8 cellular contexts compared by ENCODE assay signal in the genomic region with DNA sequence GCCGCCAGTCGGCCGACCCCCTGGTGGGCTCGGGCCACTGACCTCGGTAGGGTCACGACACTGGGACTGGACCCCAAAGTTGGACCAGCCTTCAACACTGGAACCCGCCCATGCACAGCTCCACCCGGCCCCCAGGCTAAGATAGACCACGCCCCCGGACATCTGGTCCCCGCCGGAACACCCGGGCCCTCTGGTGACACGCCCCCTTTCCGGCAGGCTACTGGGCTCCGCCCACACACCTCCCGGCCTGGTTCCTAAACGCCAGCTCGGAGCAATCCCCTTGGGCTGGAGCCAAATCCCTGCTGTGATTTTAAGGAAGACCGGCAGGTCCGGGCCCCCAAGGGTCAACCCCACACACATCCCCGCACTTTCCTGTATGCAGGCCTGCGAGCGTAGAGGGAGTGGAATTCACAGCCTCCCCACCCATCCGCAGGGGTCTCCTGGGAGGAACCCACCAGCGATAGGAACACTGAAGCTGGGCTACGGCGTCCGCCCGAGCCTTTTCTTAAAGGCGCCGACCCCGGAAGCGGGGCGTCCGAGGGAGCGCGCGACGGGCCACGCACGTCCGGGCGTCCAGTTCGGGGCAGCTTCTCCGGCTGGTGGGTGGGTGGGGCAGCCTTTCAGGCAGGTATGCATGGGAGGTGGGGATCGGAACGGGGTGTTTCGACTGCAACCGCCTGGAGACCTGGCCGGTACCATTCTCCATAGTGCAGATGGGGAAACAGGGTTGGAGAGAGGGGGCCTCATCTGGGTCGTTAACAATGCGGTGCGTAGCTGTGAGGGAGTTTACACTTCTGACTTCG. TPM values are rescaled to one million over a fixed set of nuclear protein-coding genes. Genes with fewer than 3 reads are reported as not detected.
DNase-seq lines count a peak whose midpoint lies in the region; ATAC-seq and TF ChIP-seq lines count a peak whose summit lies in the region.

Gene HEMK1 (plus strand): TSS at position 576 of the 803 bp plus-strand sequence. CDS start 1,583 bp downstream, outside the sequence.

- H2AFZ ChIP-seq in PC-9, result peak within 1 kb of the TSS; percentile 89

- H3K9me3 ChIP-seq in PC-9 (ENCODE audit: insufficient read depth, low read depth), result no peaks in the 10 kb centered on the region
- H3K9me3 ChIP-seq in mucosa of rectum (ENCODE audit: control insufficient read depth in 2 of 2, low read length in 2 of 2), result no peaks in the 10 kb centered on the region

- no peaks in the 10 kb centered on the region for H3K9me3 Mint-ChIP-seq in IgD-negative memory B cell
- no peaks in the 10 kb centered on the region for H3K9me3 Mint-ChIP-seq in activated T-cell treated with anti-CD3 and anti-CD28 coated beads, Interleukin-2, amount 50 U/mL, for 24 hours

- POLR2A ChIA-PET in PC-9 (lab: Charles Lee; ENCODE audit: unreplicated experiment), result interaction anchor here (0.6 to 1.0 kb wide), 10 partner anchors 22 to 930 kb away, joined by 3 to 10 read pairs (median 5); partner anchors contain the start of genes CYB561D2, MANF and NPRL2

- H3K4me1 ChIP-seq in PC-9 (replicated peaks; ENCODE audit: insufficient read depth) (peaks cover 13% of the 10 kb centered on the region), mucosa of rectum (ENCODE audit: control insufficient read depth in 2 of 2, insufficient read depth in 2 of 2, low read length in 2 of 2) (peaks cover 22 to 26% of the 10 kb centered on the region in 2 donors)

- peak within 1 kb of the TSS; percentile 90 to 98 (median 95) for H3K4me3 Mint-ChIP-seq in IgD-negative memory B cell
- H3K4me3 Mint-ChIP-seq in activated T-cell treated with anti-CD3 and anti-CD28 coated beads, Interleukin-2, amount 50 U/mL, for 24 hours, result peak within 1 kb of the TSS; percentile 99

- peak; percentile 58 for ATAC-seq in GM21529 (IDR thresholded peaks at IDR 0.05; ENCODE audit: unreplicated experiment)

- peak within 1 kb of the TSS; percentile 88 for H3K4me2 ChIP-seq in PC-9

- intact Hi-C loops in PC-9 (cut with micrococcal nuclease; ENCODE audit: unreplicated experiment), result loop anchor here (1.0 kb wide), 1 partner anchor 816 kb away; the partner anchor contains the start of gene MANF

- no peaks in the 10 kb centered on the region for H3K36me3 ChIP-seq in PC-9 (ENCODE audit: low read depth)
- peaks cover 5 to 6% of the 10 kb centered on the region in 2 donors for H3K36me3 ChIP-seq in mucosa of rectum (ENCODE audit: control insufficient read depth in 2 of 2, insufficient read depth in 2 of 2, low read length in 2 of 2)

- H3K27me3 ChIP-seq in PC-9 (ENCODE audit: insufficient read depth, low read depth) (no peaks in the 10 kb centered on the region), mucosa of rectum (ENCODE audit: control insufficient read depth in 2 of 2, insufficient read depth in 2 of 2, low read length in 2 of 2) (no peaks in the 10 kb centered on the region)

- CTCF ChIA-PET in PC-9 (lab: Charles Lee), result interaction anchor here (0.6 to 1.0 kb wide), 4 partner anchors 32 to 270 kb away, joined by 3 to 9 read pairs (median 4); partner anchors contain the start of genes HYAL3, MAPKAPK3 and NAA80

- H3K27ac ChIP-seq in PC-9, result 0 out of 2 replicates have a peak within 1 kb of the TSS, but pooled peaks have one; percentile 24
- H3K27ac ChIP-seq in mucosa of rectum (ENCODE audit: low read depth in 2 of 2, low read length in 2 of 2), result peak within 1 kb of the TSS; percentile 92 to 95

- H3F3A ChIP-seq in PC-9 (ENCODE audit: insufficient read depth, low read depth), result peaks cover 10% of the 10 kb centered on the region; the same call in 1 of the 2 replicates

- H3K9ac ChIP-seq in mucosa of rectum (ENCODE audit: low read depth in 1 of 2, low read length in 2 of 2), result peak within 1 kb of the TSS; percentile 94 to 99

- H3K27ac Mint-ChIP-seq in IgD-negative memory B cell, result peak within 1 kb of the TSS; percentile 96 to 98 (median 96)
- peak within 1 kb of the TSS; percentile 97 for H3K27ac Mint-ChIP-seq in activated T-cell treated with anti-CD3 and anti-CD28 coated beads, Interleukin-2, amount 50 U/mL, for 24 hours

- peaks cover 11% of the 10 kb centered on the region; the same call in 1 of the 2 replicates for H3K79me2 ChIP-seq in PC-9 (ENCODE audit: low read depth)

- peak; percentile 76 for DNase-seq in DMS114 treated with DMSO at 0.1 percent for 48 hours (lab: John Stamatoyannopoulos, UW; ENCODE audit: unreplicated experiment)
- DNase-seq in PC-9, result peak; percentile 82 to 96
- DNase-seq in activated T-cell treated with anti-CD3 and anti-CD28 coated beads, Interleukin-2, amount 50 U/mL, for 24 hours, result peak; percentile 95
- peak; percentile 51 for DNase-seq in epithelial cell of proximal tubule (ENCODE audit: low read depth)
- DNase-seq in stimulated activated CD8-positive, alpha-beta memory T cell treated with anti-CD3 and anti-CD28 coated beads, Interleukin-4, amount 100 ng/mL, for 48 hours, result peak; percentile 98

- H3K36me3 Mint-ChIP-seq in IgD-negative memory B cell, result peaks cover 3% of the 10 kb centered on the region
- H3K36me3 Mint-ChIP-seq in activated T-cell treated with anti-CD3 and anti-CD28 coated beads, Interleukin-2, amount 50 U/mL, for 24 hours (ENCODE audit: low read depth), result peaks cover 50% of the 10 kb centered on the region

- H3K4me3 ChIP-seq in PC-9 (peak within 1 kb of the TSS; percentile 94), epithelial cell of proximal tubule (ENCODE audit: low read depth, low read length) (peak within 1 kb of the TSS; percentile 99), mucosa of rectum (ENCODE audit: low read length in 2 of 2) (peak within 1 kb of the TSS; percentile 86 to 99)

- TF ChIP-seq CTCF in PC-9 (conservative IDR thresholded peaks at IDR 0.05) (no peak), epithelial cell of proximal tubule (conservative IDR thresholded peaks at IDR 0.05; ENCODE audit: low read depth, low read length) (no peak)

- H3K27me3 Mint-ChIP-seq in IgD-negative memory B cell, result no peaks in the 10 kb centered on the region
- H3K27me3 Mint-ChIP-seq in activated T-cell treated with anti-CD3 and anti-CD28 coated beads, Interleukin-2, amount 50 U/mL, for 24 hours, result no peaks in the 10 kb centered on the region

- H3K4me1 Mint-ChIP-seq in IgD-negative memory B cell, result peaks cover 13 to 23% (median 23%) of the 10 kb centered on the region in 3 donors
- peaks cover 65% of the 10 kb centered on the region for H3K4me1 Mint-ChIP-seq in activated T-cell treated with anti-CD3 and anti-CD28 coated beads, Interleukin-2, amount 50 U/mL, for 24 hours (ENCODE audit: low read depth)

- BruUV-seq in PC-9 (replicated peaks; lab: Mats Ljungman, UMichigan), result no TSS peak

- H3K9me2 ChIP-seq in PC-9 (ENCODE audit: insufficient read depth), result no peaks in the 10 kb centered on the region

- H4K20me1 ChIP-seq in PC-9 (ENCODE audit: insufficient read depth), result no peaks in the 10 kb centered on the region

RNA-seq across cellular contexts. Expression of gene HEMK1, which starts in this region (rescaled TPM):
- 30.5 TPM for polyA plus RNA-seq in IgD-negative memory B cell
- 20.6 and 24.2 TPM in 2 replicates for total RNA-seq in PC-9 (2021)
- 11.3 and 13.7 TPM in 2 replicates for total RNA-seq in epithelial cell of proximal tubule

Comparison
In these comparisons a context has a peak if more than half of its experiments do, and no peak if none do; other contexts are left out.
1. Peak in every context shown above with its lines: DNase-seq, ATAC-seq, H3K4me3 ChIP-seq and H3K27ac ChIP-seq.